ENCODE assay signal across 10 cellular contexts in the genomic region with DNA sequence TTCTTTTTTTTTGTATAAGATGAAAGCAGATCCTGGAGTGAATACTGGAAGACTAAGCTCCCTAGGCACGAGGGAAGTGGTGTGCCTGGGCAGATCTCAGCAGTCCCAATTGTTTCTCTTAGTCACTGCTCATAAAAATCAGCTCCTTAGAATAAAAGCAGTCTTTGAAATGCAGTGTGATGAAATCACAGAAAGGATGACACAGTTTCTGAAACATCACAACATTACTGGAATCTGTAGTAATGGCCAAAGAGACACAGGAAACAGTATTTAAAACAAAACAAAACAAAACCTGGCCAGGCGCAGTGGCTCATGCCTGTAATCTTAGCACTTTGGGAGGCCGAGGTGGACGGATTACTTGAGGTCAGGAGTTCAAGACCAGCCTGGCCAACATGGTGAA. TPM values are rescaled to one million over a fixed set of nuclear protein-coding genes. Genes with fewer than 3 reads are reported as not detected.
DNase-seq lines count a peak whose midpoint lies in the region; ATAC-seq and TF ChIP-seq lines count a peak whose summit lies in the region.
"Had no signal": no experiment of that assay in that cellular context is flagged by ENCODE, and none has a peak within 500 bp of the region (broad histone marks: within the 10 kb centered on the region; RNA-seq: fewer than 3 reads in every experiment).

No MANE protein-coding gene starts in this region.

- POLR2A ChIA-PET in BJ (lab: Charles Lee): interaction anchor here (0.6 kb wide), 2 partner anchors 14 to 150 kb away, joined by 3 to 4 read pairs; no protein-coding TSS in a partner anchor
- POLR2A ChIA-PET in CD8-positive, alpha-beta memory T cell (lab: Charles Lee): no interaction called here

- peaks cover 2 to 9% (median 7%) of the 10 kb centered on the region in 5 donors for H3K9me3 Mint-ChIP-seq in CD8-positive, alpha-beta memory T cell

- no peaks in the 10 kb centered on the region for H3K4me1 Mint-ChIP-seq in CD8-positive, alpha-beta memory T cell

- H3K4me1 ChIP-seq in CD8-positive, alpha-beta memory T cell (ENCODE audit: insufficient read depth, low read length): no peaks in the 10 kb centered on the region

- in situ Hi-C loops in KBM-7 (cut with MboI; ENCODE audit: low pct_unique_long_range_greater_than_20kb, low sequenced_read_pairs): no loop called here

- TF ChIP-seq CTCF in BJ (IDR thresholded peaks at IDR 0.05; ENCODE audit: insufficient read depth, low read depth, low read length) (no peak), coronary artery (IDR thresholded peaks at IDR 0.05) (no peak), omental fat pad (IDR thresholded peaks at IDR 0.05) (no peak)

- DNase-seq in BJ (ENCODE audit: low read depth) (peak; percentile 98), MV-4-11 (lab: John Stamatoyannopoulos, UW) (peak; percentile 16), coronary artery (ENCODE audit: low spot score) (no peak), omental fat pad (ENCODE audit: low spot score) (no peak), KBM-7 (no peak), DMS153 (lab: John Stamatoyannopoulos, UW) (no peak)
- DNase-seq in CD8-positive, alpha-beta memory T cell: no peak
- DNase-seq: activated gamma-delta T cell treated with Interleukin-2 at 50 U/mL for 16 hours, NCI-H82 had no signal

- H3K4me3 Mint-ChIP-seq in CD8-positive, alpha-beta memory T cell: no peak overlapping the region

- H3K4me3 ChIP-seq in BJ (ENCODE audit: low read depth, low read length) (no peak overlapping the region), coronary artery (no peak overlapping the region)
- no peak overlapping the region for H3K4me3 ChIP-seq in CD8-positive, alpha-beta memory T cell (ENCODE audit: low read length)

- CTCF ChIA-PET in BJ (lab: Yijun Ruan, JAX): interaction anchor here (2.4 kb wide), 1 partner anchor 250 kb away, joined by 6 read pairs; no protein-coding TSS in a partner anchor
- CTCF ChIA-PET in CD8-positive, alpha-beta memory T cell (lab: Charles Lee): no interaction called here

- peak overlapping the region; percentile 43 to 68 for H3K27ac ChIP-seq in coronary artery
- no peak overlapping the region for H3K27ac ChIP-seq in CD8-positive, alpha-beta memory T cell (ENCODE audit: low read depth, low read length)

- H3K27me3 Mint-ChIP-seq in CD8-positive, alpha-beta memory T cell: no peaks in the 10 kb centered on the region

- peaks cover 0 to 5% (median 0%) of the 10 kb centered on the region in 3 donors for H3K36me3 Mint-ChIP-seq in CD8-positive, alpha-beta memory T cell

- H3K27me3 ChIP-seq in BJ (ENCODE audit: control insufficient read depth, insufficient read depth, low read length): no peaks in the 10 kb centered on the region
- H3K27me3 ChIP-seq in CD8-positive, alpha-beta memory T cell (ENCODE audit: insufficient read depth, low read length, poor library complexity, severe bottlenecking): no peaks in the 10 kb centered on the region

- ATAC-seq in omental fat pad (ENCODE audit: low FRiP score): peak; percentile 64
- no peak for ATAC-seq in GM21825 (IDR thresholded peaks at IDR 0.05; ENCODE audit: unreplicated experiment)

- H3K27ac Mint-ChIP-seq in CD8-positive, alpha-beta memory T cell: no peak overlapping the region

- no peaks in the 10 kb centered on the region for H3K36me3 ChIP-seq in BJ (ENCODE audit: control insufficient read depth, insufficient read depth, low read length)
- H3K36me3 ChIP-seq in CD8-positive, alpha-beta memory T cell (ENCODE audit: insufficient read depth, low read length): no peaks in the 10 kb centered on the region

- H3K9me3 ChIP-seq in CD8-positive, alpha-beta memory T cell (ENCODE audit: low read length): no peaks in the 10 kb centered on the region

RNA-seq across cellular contexts. Expression of gene ZFHX3, which starts 34.7 kb away (rescaled TPM):
- polyA plus RNA-seq in BJ (2011; rRNA removed): 2.2 and 2.8 TPM in 2 replicates
- polyA minus RNA-seq in BJ (2011; rRNA and poly(A)+ RNA removed): 9.6 and 13.8 TPM in 2 replicates
- total RNA-seq in omental fat pad: 10 to 100 TPM; 11.8 to 35.2 (median 13.7) TPM
- total RNA-seq in CD8-positive, alpha-beta memory T cell: under 1 TPM; 0.20 to 0.22 TPM
- 0.13 TPM for polyA plus RNA-seq in CD8-positive, alpha-beta memory T cell

Comparison
In these comparisons a context has a peak if more than half of its experiments do, and no peak if none do; other contexts are left out.
1. DNase-seq: peak in BJ (single experiment) and MV-4-11 (single experiment); none in coronary artery (single experiment), omental fat pad (single experiment), KBM-7 (single experiment), DMS153 (single experiment) and CD8-positive, alpha-beta memory T cell (0 of 5).
2. RNA of gene ZFHX3, which starts 34.7 kb away (total RNA-seq): 11.8 to 35.2 TPM in omental fat pad; 0.20 to 0.22 TPM in CD8-positive, alpha-beta memory T cell; every median in the first group is over 10 times any median in the second.